In the genomic region with DNA sequence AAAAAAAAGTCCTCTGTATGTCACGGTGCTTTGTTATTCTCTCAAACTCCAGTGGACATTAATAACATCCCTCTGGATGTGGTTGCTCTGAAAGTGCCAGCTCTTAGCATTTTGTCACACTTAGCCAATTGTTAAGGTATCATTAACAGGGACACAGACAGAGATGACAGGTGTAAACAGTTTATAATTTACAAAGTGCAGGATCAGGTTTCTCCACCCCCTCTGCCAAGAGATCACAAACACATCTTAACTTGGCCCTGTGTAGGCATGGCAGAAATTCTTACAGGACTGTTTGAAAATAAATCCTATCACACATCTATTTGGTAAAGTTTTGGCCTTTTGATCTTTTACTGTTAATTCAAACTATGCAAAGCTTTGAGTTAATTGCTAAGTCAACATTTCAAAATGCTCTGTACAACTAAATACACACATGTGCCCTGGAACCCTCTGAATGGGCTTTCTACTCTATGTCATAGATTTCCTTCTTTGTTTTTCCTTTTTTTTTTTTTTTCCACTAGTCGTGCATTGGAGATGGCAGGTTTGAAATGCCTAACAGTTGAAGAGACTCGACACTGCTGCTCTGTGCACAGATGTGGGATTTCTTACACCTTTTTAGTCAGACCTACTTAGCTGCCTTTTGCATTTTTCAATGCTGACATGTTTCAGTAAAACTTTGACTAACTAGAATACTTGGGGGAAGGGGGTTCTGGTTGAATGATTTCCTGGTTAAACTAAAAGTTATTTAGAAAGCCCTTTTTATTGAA, we compare ENCODE assay signal across 1 cellular context.
TF ChIP-seq lines count a peak whose summit lies in the region.

No MANE protein-coding gene starts in this region.

TF ChIP-seq in HepG2, 621 proteins besides CTCF, POLR2A, EP300 and RAD21 (continued from another document and continues in another):
- no peak for TF ChIP-seq SALL2 (CRISPR knock-in tag; IDR thresholded peaks at IDR 0.05)
- TF ChIP-seq, protein P1, sequence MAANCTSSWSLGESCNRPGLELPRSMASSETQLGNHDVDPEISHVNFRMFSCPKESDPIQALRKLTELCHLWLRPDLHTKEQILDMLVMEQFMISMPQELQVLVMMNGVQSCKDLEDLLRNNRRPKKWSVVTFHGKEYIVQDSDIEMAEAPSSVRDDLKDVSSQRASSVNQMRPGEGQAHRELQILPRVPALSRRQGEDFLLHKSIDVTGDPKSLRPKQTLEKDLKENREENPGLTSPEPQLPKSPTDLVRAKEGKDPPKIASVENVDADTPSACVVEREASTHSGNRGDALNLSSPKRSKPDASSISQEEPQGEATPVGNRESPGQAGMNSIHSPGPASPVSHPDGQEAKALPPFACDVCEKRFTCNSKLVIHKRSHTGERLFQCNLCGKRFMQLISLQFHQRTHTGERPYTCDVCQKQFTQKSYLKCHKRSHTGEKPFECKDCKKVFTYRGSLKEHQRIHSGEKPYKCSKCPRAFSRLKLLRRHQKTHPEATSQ (CRISPR knock-in tag; IDR thresholded peaks at IDR 0.05; ENCODE audit: borderline replicate concordance), result no peak
- no peak for TF ChIP-seq REXO4 (CRISPR knock-in tag; IDR thresholded peaks at IDR 0.05; ENCODE audit: borderline replicate concordance)
- peak; percentile 48; the same call in 1 of the 2 replicates for TF ChIP-seq SMAD3 (CRISPR knock-in tag; IDR thresholded peaks at IDR 0.05)
- peak; percentile 97 for TF ChIP-seq TBX3 (IDR thresholded peaks at IDR 0.05; ENCODE audit: borderline replicate concordance)
- no peak for TF ChIP-seq ZNF432 (CRISPR knock-in tag; IDR thresholded peaks at IDR 0.05; ENCODE audit: borderline replicate concordance)
- TF ChIP-seq, protein P2, sequence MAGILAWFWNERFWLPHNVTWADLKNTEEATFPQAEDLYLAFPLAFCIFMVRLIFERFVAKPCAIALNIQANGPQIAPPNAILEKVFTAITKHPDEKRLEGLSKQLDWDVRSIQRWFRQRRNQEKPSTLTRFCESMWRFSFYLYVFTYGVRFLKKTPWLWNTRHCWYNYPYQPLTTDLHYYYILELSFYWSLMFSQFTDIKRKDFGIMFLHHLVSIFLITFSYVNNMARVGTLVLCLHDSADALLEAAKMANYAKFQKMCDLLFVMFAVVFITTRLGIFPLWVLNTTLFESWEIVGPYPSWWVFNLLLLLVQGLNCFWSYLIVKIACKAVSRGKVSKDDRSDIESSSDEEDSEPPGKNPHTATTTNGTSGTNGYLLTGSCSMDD (CRISPR knock-in tag; IDR thresholded peaks at IDR 0.05), result no peak
- peak; percentile 48; the same call in 1 of the 2 replicates for TF ChIP-seq MYPOP (CRISPR knock-in tag; IDR thresholded peaks at IDR 0.05)
- TF ChIP-seq BCL6 (CRISPR knock-in tag; IDR thresholded peaks at IDR 0.05), result peak; percentile 89
- TF ChIP-seq, protein P3, sequence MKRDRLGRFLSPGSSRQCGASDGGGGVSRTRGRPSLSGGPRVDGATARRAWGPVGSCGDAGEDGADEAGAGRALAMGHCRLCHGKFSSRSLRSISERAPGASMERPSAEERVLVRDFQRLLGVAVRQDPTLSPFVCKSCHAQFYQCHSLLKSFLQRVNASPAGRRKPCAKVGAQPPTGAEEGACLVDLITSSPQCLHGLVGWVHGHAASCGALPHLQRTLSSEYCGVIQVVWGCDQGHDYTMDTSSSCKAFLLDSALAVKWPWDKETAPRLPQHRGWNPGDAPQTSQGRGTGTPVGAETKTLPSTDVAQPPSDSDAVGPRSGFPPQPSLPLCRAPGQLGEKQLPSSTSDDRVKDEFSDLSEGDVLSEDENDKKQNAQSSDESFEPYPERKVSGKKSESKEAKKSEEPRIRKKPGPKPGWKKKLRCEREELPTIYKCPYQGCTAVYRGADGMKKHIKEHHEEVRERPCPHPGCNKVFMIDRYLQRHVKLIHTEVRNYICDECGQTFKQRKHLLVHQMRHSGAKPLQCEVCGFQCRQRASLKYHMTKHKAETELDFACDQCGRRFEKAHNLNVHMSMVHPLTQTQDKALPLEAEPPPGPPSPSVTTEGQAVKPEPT (CRISPR knock-in tag; IDR thresholded peaks at IDR 0.05; ENCODE audit: low read depth), result no peak
- no peak for TF ChIP-seq SMAD1 (CRISPR knock-in tag; IDR thresholded peaks at IDR 0.05; ENCODE audit: borderline replicate concordance, low read depth)
- TF ChIP-seq, protein P4, sequence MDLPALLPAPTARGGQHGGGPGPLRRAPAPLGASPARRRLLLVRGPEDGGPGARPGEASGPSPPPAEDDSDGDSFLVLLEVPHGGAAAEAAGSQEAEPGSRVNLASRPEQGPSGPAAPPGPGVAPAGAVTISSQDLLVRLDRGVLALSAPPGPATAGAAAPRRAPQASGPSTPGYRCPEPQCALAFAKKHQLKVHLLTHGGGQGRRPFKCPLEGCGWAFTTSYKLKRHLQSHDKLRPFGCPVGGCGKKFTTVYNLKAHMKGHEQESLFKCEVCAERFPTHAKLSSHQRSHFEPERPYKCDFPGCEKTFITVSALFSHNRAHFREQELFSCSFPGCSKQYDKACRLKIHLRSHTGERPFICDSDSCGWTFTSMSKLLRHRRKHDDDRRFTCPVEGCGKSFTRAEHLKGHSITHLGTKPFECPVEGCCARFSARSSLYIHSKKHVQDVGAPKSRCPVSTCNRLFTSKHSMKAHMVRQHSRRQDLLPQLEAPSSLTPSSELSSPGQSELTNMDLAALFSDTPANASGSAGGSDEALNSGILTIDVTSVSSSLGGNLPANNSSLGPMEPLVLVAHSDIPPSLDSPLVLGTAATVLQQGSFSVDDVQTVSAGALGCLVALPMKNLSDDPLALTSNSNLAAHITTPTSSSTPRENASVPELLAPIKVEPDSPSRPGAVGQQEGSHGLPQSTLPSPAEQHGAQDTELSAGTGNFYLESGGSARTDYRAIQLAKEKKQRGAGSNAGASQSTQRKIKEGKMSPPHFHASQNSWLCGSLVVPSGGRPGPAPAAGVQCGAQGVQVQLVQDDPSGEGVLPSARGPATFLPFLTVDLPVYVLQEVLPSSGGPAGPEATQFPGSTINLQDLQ (CRISPR knock-in tag; IDR thresholded peaks at IDR 0.05), result no peak
- TF ChIP-seq ATF5 (CRISPR knock-in tag; IDR thresholded peaks at IDR 0.05; ENCODE audit: low read depth), result no peak
- TF ChIP-seq ZNF256 (CRISPR knock-in tag; conservative IDR thresholded peaks at IDR 0.05), result no peak
- TF ChIP-seq ZNF451 (CRISPR knock-in tag; IDR thresholded peaks at IDR 0.05), result no peak
- peak; percentile 78 for TF ChIP-seq TARDBP (CRISPR knock-in tag; IDR thresholded peaks at IDR 0.05)
- no peak for TF ChIP-seq LRRFIP1 (CRISPR knock-in tag; conservative IDR thresholded peaks at IDR 0.05)
- no peak for TF ChIP-seq MTA1 (CRISPR knock-in tag; IDR thresholded peaks at IDR 0.05; ENCODE audit: borderline replicate concordance)
- TF ChIP-seq ETS1 (CRISPR knock-in tag; IDR thresholded peaks at IDR 0.05), result no peak
- no peak for TF ChIP-seq ZNF460 (CRISPR knock-in tag; IDR thresholded peaks at IDR 0.05; ENCODE audit: borderline replicate concordance)
- no peak for TF ChIP-seq ZNF382 (CRISPR knock-in tag; IDR thresholded peaks at IDR 0.05; ENCODE audit: borderline replicate concordance)
- peak; percentile 35; the same call in 1 of the 2 replicates for TF ChIP-seq ZNF614 (CRISPR knock-in tag; IDR thresholded peaks at IDR 0.05; ENCODE audit: borderline replicate concordance)
- peak; percentile 97 for TF ChIP-seq TCF7 (IDR thresholded peaks at IDR 0.05; ENCODE audit: low read depth)
- no peak for TF ChIP-seq AGO1 (IDR thresholded peaks at IDR 0.05; ENCODE audit: low read depth, low read length, poor library complexity, severe bottlenecking)
- TF ChIP-seq HNF4G (IDR thresholded peaks at IDR 0.05; ENCODE audit: borderline replicate concordance, low read depth, low read length), result peak; percentile 16; the same call in 1 of the 2 replicates
- no peak for TF ChIP-seq HNF4G (CRISPR knock-in tag; IDR thresholded peaks at IDR 0.05; ENCODE audit: borderline replicate concordance, low read depth)
- TF ChIP-seq ZNF788 (CRISPR knock-in tag; IDR thresholded peaks at IDR 0.05; ENCODE audit: borderline replicate concordance), result no peak
- TF ChIP-seq ZSCAN30 (CRISPR knock-in tag; IDR thresholded peaks at IDR 0.05), result no peak
- no peak for TF ChIP-seq ZNF781 (CRISPR knock-in tag; IDR thresholded peaks at IDR 0.05; ENCODE audit: borderline replicate concordance, not compliant biosample characterization)
- TF ChIP-seq GATAD2A (CRISPR knock-in tag; IDR thresholded peaks at IDR 0.05), result peak; percentile 90; the same call in 1 of the 2 replicates
- TF ChIP-seq ZNF660 (CRISPR knock-in tag; IDR thresholded peaks at IDR 0.05; ENCODE audit: borderline replicate concordance, low read depth), result no peak
- no peak; the same call in 1 of the 2 replicates for TF ChIP-seq EHMT2 (IDR thresholded peaks at IDR 0.05; ENCODE audit: borderline replicate concordance, low read depth, low read length)
- TF ChIP-seq ZNF556 (CRISPR knock-in tag; IDR thresholded peaks at IDR 0.05; ENCODE audit: borderline replicate concordance), result no peak; the same call in 1 of the 2 replicates
- TF ChIP-seq PCBP2 (optimal IDR thresholded peaks at IDR 0.05; ENCODE audit: low read depth, low read length, poor library complexity, severe bottlenecking), result no peak
- 0 out of 2 replicates have a peak, but pooled peaks have one; percentile 23 for TF ChIP-seq KAT7 (CRISPR knock-in tag; IDR thresholded peaks at IDR 0.05; ENCODE audit: borderline replicate concordance)
- no peak for TF ChIP-seq ZNF598 (CRISPR knock-in tag; IDR thresholded peaks at IDR 0.05; ENCODE audit: borderline replicate concordance)
- no peak for TF ChIP-seq JARID2 (CRISPR knock-in tag; IDR thresholded peaks at IDR 0.05; ENCODE audit: insufficient replicate concordance)
- TF ChIP-seq SOX6 (IDR thresholded peaks at IDR 0.05), result no peak
- TF ChIP-seq SOX6 (CRISPR knock-in tag; IDR thresholded peaks at IDR 0.05), result peak; percentile 98
- TF ChIP-seq FOSL2 (CRISPR knock-in tag; IDR thresholded peaks at IDR 0.05), result peak; percentile 61; the same call in 1 of the 2 replicates
